In genomic region chr1:202016717-202017384, GRCh38 we compare ENCODE assay signal across 21 cellular contexts. TPM values are rescaled to one million over a fixed set of nuclear protein-coding genes. Genes with fewer than 3 reads are reported as not detected.
DNase-seq lines count a peak whose midpoint lies in the region; ATAC-seq, FAIRE-seq and TF ChIP-seq lines count a peak whose summit lies in the region.
"Had no signal": no experiment of that assay in that cellular context is flagged by ENCODE, and none has a peak within 500 bp of the region (broad histone marks: within the 10 kb centered on the region; RNA-seq: fewer than 3 reads in every experiment).

No MANE protein-coding gene starts in this region.

- no peak overlapping the region for H3K4me3 ChIP-seq in HCT116 (replicated peaks in 1 of 2; ENCODE audit: low read depth in 1 of 2, low read length in 2 of 2)
- peak overlapping the region in 1 of 2 experiments; percentile 31; a peak in 2 of 4 replicates for H3K4me3 ChIP-seq in Panc1 (ENCODE audit: low read depth in 2 of 2, low read length in 2 of 2)
- no peak overlapping the region for H3K4me3 ChIP-seq in right lobe of liver
- peak overlapping the region in 1 of 2 donors; percentile 89 for H3K4me3 ChIP-seq in small intestine (ENCODE audit: low read depth in 1 of 2, low read length in 2 of 2)
- H3K4me3 ChIP-seq: neural progenitor cell, psoas muscle, thyroid gland had no signal

- H3K27me3 ChIP-seq in HCT116 (ENCODE audit: insufficient read depth, low read length): no peaks in the 10 kb centered on the region
- no peaks in the 10 kb centered on the region for H3K27me3 ChIP-seq in Panc1 (ENCODE audit: control insufficient read depth, insufficient read depth, low read length)
- no peaks in the 10 kb centered on the region for H3K27me3 ChIP-seq in right lobe of liver
- no peaks in the 10 kb centered on the region for H3K27me3 ChIP-seq in small intestine (ENCODE audit: control insufficient read depth in 2 of 2, insufficient read depth in 2 of 2, low read length in 2 of 2)
- H3K27me3 ChIP-seq: neural progenitor cell, thyroid gland had no signal

- no TSS peak for BruUV-seq in HCT116 (replicated peaks; lab: Mats Ljungman, UMichigan)
- BruUV-seq in Panc1 (replicated peaks; lab: Mats Ljungman, UMichigan): no TSS peak

- H3K9me2 ChIP-seq in HCT116 (ENCODE audit: insufficient read depth): no peaks in the 10 kb centered on the region

- peak overlapping the region; percentile 83 for H3K4me2 ChIP-seq in HCT116 (ENCODE audit: low read length)

- WGBS in right lobe of liver (ENCODE audit: insufficient coverage, low coverage, low lambda C conversion rate, missing lambda C conversion rate): 88% methylated on average over 6 of the region's 6 CpGs
- 23 to 63% (median 34%) methylated on average over 6 of the region's 6 CpGs for WGBS in small intestine, 3 donors

- H3K4me1 ChIP-seq in HCT116 (ENCODE audit: control insufficient read depth in 1 of 2, insufficient read depth in 2 of 2, low read length in 2 of 2): peaks cover 79 to 100% of the 10 kb centered on the region in 2 experiments
- H3K4me1 ChIP-seq in Panc1 (ENCODE audit: control insufficient read depth, insufficient read depth, low read length): peaks cover 65% of the 10 kb centered on the region
- peaks cover 0 to 60% (median 9%) of the 10 kb centered on the region in 4 donors for H3K4me1 ChIP-seq in right lobe of liver
- H3K4me1 ChIP-seq in small intestine (ENCODE audit: control insufficient read depth in 2 of 2, insufficient read depth in 1 of 2, low read depth in 1 of 2, low read length in 1 of 2): peaks cover 2% of the 10 kb centered on the region in 2 donors
- H3K4me1 ChIP-seq: psoas muscle had no signal

- TF ChIP-seq RAD21 in HCT116 (IDR thresholded peaks at IDR 0.05; ENCODE audit: low read depth): no peak

- POLR2A ChIA-PET in HCT116 (lab: Charles Lee) (interaction anchor here (0.5 to 9.1 kb wide), 17 partner anchors 6 to 118 kb away, joined by 3 to 174 read pairs (median 5); partner anchors contain the start of gene ELF3), Panc1 (lab: Charles Lee) (interaction anchor here (0.5 to 0.6 kb wide), 2 partner anchors 40 to 97 kb away, joined by 4 to 5 read pairs; no protein-coding TSS in a partner anchor)

- H3K36me3 ChIP-seq in HCT116 (ENCODE audit: control insufficient read depth in 1 of 2, insufficient read depth in 2 of 2, low read length in 2 of 2) (peaks cover 6 to 30% of the 10 kb centered on the region in 2 experiments), Panc1 (ENCODE audit: control insufficient read depth, insufficient read depth, low read length) (no peaks in the 10 kb centered on the region), right lobe of liver (peaks cover 0 to 43% (median 15%) of the 10 kb centered on the region in 4 donors), small intestine (ENCODE audit: control insufficient read depth in 2 of 2, insufficient read depth in 2 of 2, low read length in 2 of 2) (peaks cover 0 to 18% of the 10 kb centered on the region in 2 donors)
- H3K36me3 ChIP-seq: neural progenitor cell had no signal

- no peak overlapping the region for H2AFZ ChIP-seq in HCT116 (ENCODE audit: low read depth, low read length, poor library complexity, severe bottlenecking)
- H2AFZ ChIP-seq: neural progenitor cell had no signal

- DNase-seq in HCT116 (ENCODE audit: low read depth, low spot score) (no peak), Panc1 (ENCODE audit: low read depth, low spot score) (no peak), right lobe of liver (no peak), small intestine (no peak), NK-92 (lab: John Stamatoyannopoulos, UW; ENCODE audit: unreplicated experiment) (no peak), DMS153 (lab: John Stamatoyannopoulos, UW) (no peak)
- no peak for DNase-seq in stimulated activated CD4-positive, alpha-beta T cell treated with anti-CD3 and anti-CD28 coated beads, Interleukin-15, amount 100 ng/mL, for 24 hours
- no peak for DNase-seq in activated naive CD4-positive, alpha-beta T cell treated with Interleukin-2 at 50 U/mL for 16 hours
- DNase-seq: activated naive CD4-positive, alpha-beta T cell; activated T-cell treated with anti-CD3 and anti-CD28 coated beads, Interleukin-2, amount 50 U/mL, for 1 hour; CD8-positive, alpha-beta memory T cell; DND-41; psoas muscle; stimulated activated CD4-positive, alpha-beta T cell treated with anti-CD3 and anti-CD28 coated beads, Interleukin-4, amount 100 ng/mL, for 1 hour; stimulated activated naive CD8-positive, alpha-beta T cell treated with anti-CD3 and anti-CD28 coated beads, Interleukin-15, Interleukin-2, amounts not matched to agents 100 U/mL and 50 U/mL, for 24 hours; T1000; thyroid gland had no signal

- no peak for TF ChIP-seq POLR2A in HCT116 (IDR thresholded peaks at IDR 0.05; ENCODE audit: borderline replicate concordance, extremely low read depth, insufficient read depth, insufficient read length)
- no peak for TF ChIP-seq POLR2A in right lobe of liver (IDR thresholded peaks at IDR 0.05)

- H3K79me2 ChIP-seq in HCT116 (ENCODE audit: insufficient read depth, low read length): peaks cover 32% of the 10 kb centered on the region

- no peaks in the 10 kb centered on the region for H4K20me1 ChIP-seq in HCT116 (ENCODE audit: insufficient read depth)

- H3K9me3 ChIP-seq in HCT116 (ENCODE audit: control insufficient read depth in 1 of 2, insufficient read depth in 1 of 2, low read depth in 1 of 2, low read length in 2 of 2): no peaks in the 10 kb centered on the region
- no peaks in the 10 kb centered on the region for H3K9me3 ChIP-seq in Panc1 (ENCODE audit: control insufficient read depth, insufficient read depth, low read depth, low read length)
- no peaks in the 10 kb centered on the region for H3K9me3 ChIP-seq in right lobe of liver
- H3K9me3 ChIP-seq in small intestine (ENCODE audit: control insufficient read depth, low read depth): no peaks in the 10 kb centered on the region
- H3K9me3 ChIP-seq: psoas muscle, thyroid gland had no signal

- TF ChIP-seq CTCF in HCT116 (IDR thresholded peaks at IDR 0.05 in 2 of 3, conservative IDR thresholded peaks at IDR 0.05 in 1 of 3; ENCODE audit: borderline replicate concordance in 1 of 3, insufficient read depth in 1 of 3, low read depth in 2 of 3, low read length in 2 of 3): no peak
- no peak for TF ChIP-seq CTCF in Panc1 (IDR thresholded peaks at IDR 0.05)
- no peak for TF ChIP-seq CTCF in right lobe of liver (IDR thresholded peaks at IDR 0.05)

- RAD21 ChIA-PET in HCT116 (lab: Charles Lee; ENCODE audit: low non-redundant PET in 1 of 2, low total read pairs in 2 of 2, uncharacterized antibody in 2 of 2, unreplicated experiment in 2 of 2): interaction anchor here in 1 of 2 experiments (0.7 kb wide), 2 partner anchors 69 to 89 kb away, joined by 3 read pairs; no protein-coding TSS in a partner anchor

- peak overlapping the region; percentile 66 for H3K9ac ChIP-seq in HCT116 (ENCODE audit: low read length)
- H3K9ac ChIP-seq: neural progenitor cell had no signal

- peak overlapping the region; percentile 94 for H3K27ac ChIP-seq in HCT116 (ENCODE audit: low read depth, low read length)
- peak overlapping the region; percentile 84 for H3K27ac ChIP-seq in Panc1 (ENCODE audit: low read length)
- peak overlapping the region; percentile 73 to 94 (median 89) for H3K27ac ChIP-seq in right lobe of liver
- H3K27ac ChIP-seq in small intestine (ENCODE audit: low read depth in 1 of 2, low read length in 1 of 2): peak overlapping the region; percentile 90 to 94
- H3K27ac ChIP-seq: neural progenitor cell, psoas muscle, thyroid gland had no signal

- CTCF ChIA-PET in HCT116 (lab: Charles Lee): interaction anchor here (2.0 to 2.3 kb wide), 2 partner anchors 75 to 96 kb away, joined by 4 to 9 read pairs; no protein-coding TSS in a partner anchor
- CTCF ChIA-PET in Panc1 (lab: Charles Lee): interaction anchor here (1.0 kb wide), 1 partner anchor 9 kb away, joined by 3 read pairs; no protein-coding TSS in a partner anchor

- in situ Hi-C loops in Panc1 (cut with HindIII; ENCODE audit: low pct_unique_long_range_greater_than_20kb, low sequenced_read_pairs): no loop called here

- intact Hi-C loops in HCT116 (cut with micrococcal nuclease): no loop called here
- intact Hi-C loops in Panc1 (cut with micrococcal nuclease; ENCODE audit: unreplicated experiment): no loop called here
- intact Hi-C loops in right lobe of liver (cut with DNase I): loop anchor here in 1 of 2 donors (5.0 kb wide), 1 partner anchor 90 kb away; no protein-coding TSS in a partner anchor

- no peak for FAIRE-seq in small intestine (lab: Jason Lieb, UNC)
- FAIRE-seq: endometrium, GM12891 had no signal

- ATAC-seq in HCT116 (no peak), Panc1 (no peak), right lobe of liver (no peak)
- ATAC-seq: activated CD4-positive, CD25-positive, alpha-beta regulatory T cell treated with anti-CD3 and anti-CD28 coated beads, Interleukin-2, amount 50 U/mL, for 24 hours; psoas muscle; stimulated activated naive CD8-positive, alpha-beta T cell treated with anti-CD3 and anti-CD28 coated beads, Interleukin-15, Interleukin-2, amounts not matched to agents 100 U/mL and 50 U/mL, for 24 hours had no signal

TF ChIP-seq in HCT116, 20 proteins besides CTCF, POLR2A, EP300 and RAD21:
- TF ChIP-seq TCF7L2 (IDR thresholded peaks at IDR 0.05; ENCODE audit: borderline replicate concordance, extremely low read depth, insufficient read depth, insufficient read length): no peak
- no peak for TF ChIP-seq FOSL1 (IDR thresholded peaks at IDR 0.05; ENCODE audit: low read depth)
- TF ChIP-seq ZNF274 (IDR thresholded peaks at IDR 0.05; ENCODE audit: low read depth, low read length): no peak
TF ChIP-seq in HCT116: peak in this region for 0.

RNA-seq across cellular contexts. Expression of gene ELF3, which starts 6.5 kb away (rescaled TPM):
- 200 TPM for total RNA-seq in HCT116 (2021; ENCODE audit: unreplicated experiment)
- 284 and 412 TPM in 2 replicates for polyA plus RNA-seq in HCT116 (2012)
- total RNA-seq in Panc1 (2021; ENCODE audit: unreplicated experiment): 126 TPM
- polyA plus RNA-seq in Panc1 (2012; ENCODE audit: insufficient read length): 85.4 TPM
- 100 to 1,000 TPM in 1 of 6 experiments, 10 to 100 TPM in 5; 12.6 to 266 (median 57.8) TPM for total RNA-seq in right lobe of liver
- 100 to 1,000 TPM; 261 to 487 (median 395) TPM for polyA plus RNA-seq in small intestine
- polyA plus RNA-seq: CD8-positive, alpha-beta memory T cell had no signal

RNA-seq across cellular contexts. Expression of gene RNPEP, which starts 34.4 kb away (rescaled TPM):
- total RNA-seq in HCT116 (2021; ENCODE audit: unreplicated experiment) (85.9 TPM), Panc1 (2021; ENCODE audit: unreplicated experiment) (99.8 TPM), right lobe of liver (10 to 100 TPM; 28.9 to 51.5 (median 41.3) TPM)
- 57.2 and 67.7 TPM in 2 replicates for polyA plus RNA-seq in HCT116 (2012)
- 87.7 TPM for polyA plus RNA-seq in Panc1 (2012; ENCODE audit: insufficient read length)
- 100 to 1,000 TPM in 2 of 3 donors, 10 to 100 TPM in 1; 69.7 to 183 (median 111) TPM for polyA plus RNA-seq in small intestine
